In genomic region chr20:33694666-33695065, GRCh38 we compare ENCODE assay signal across 20 cellular contexts. TPM values are rescaled to one million over a fixed set of nuclear protein-coding genes. Genes with fewer than 3 reads are reported as not detected.
DNase-seq lines count a peak whose midpoint lies in the region; ATAC-seq and TF ChIP-seq lines count a peak whose summit lies in the region.
"Had no signal": no experiment of that assay in that cellular context is flagged by ENCODE, and none has a peak within 500 bp of the region (broad histone marks: within the 10 kb centered on the region; RNA-seq: fewer than 3 reads in every experiment).

No MANE protein-coding gene starts in this region.

- intact Hi-C loops in activated CD8-positive, alpha-beta T cell treated with anti-CD3 and anti-CD28 coated beads for 36 hours (cut with micrococcal nuclease): no loop called here
- intact Hi-C loops in tibial artery (cut with DNase I; ENCODE audit: low total_unique reads): no loop called here

- peak overlapping the region; percentile 94 for H3K27ac ChIP-seq in caudate nucleus (ENCODE audit: low read depth, low read length)
- peak overlapping the region; percentile 72 to 74 for H3K27ac ChIP-seq in tibial artery
- H3K27ac ChIP-seq: psoas muscle had no signal

- H3K4me1 Mint-ChIP-seq in activated CD8-positive, alpha-beta T cell treated with anti-CD3 and anti-CD28 coated beads, Interleukin-2, amount 10 ng/mL, durations not matched to agents 7 days and 5 days (ENCODE audit: low read depth): peaks cover 23% of the 10 kb centered on the region
- H3K4me1 Mint-ChIP-seq in activated CD8-positive, alpha-beta T cell treated with anti-CD3 and anti-CD28 coated beads for 36 hours (ENCODE audit: low read depth): peaks cover 9% of the 10 kb centered on the region
- H3K4me1 Mint-ChIP-seq: activated B cell treated with CpG ODN at 0.5 μM for 24 hours had no signal

- H3K4me3 Mint-ChIP-seq in activated CD8-positive, alpha-beta T cell treated with anti-CD3 and anti-CD28 coated beads, Interleukin-2, amount 10 ng/mL, durations not matched to agents 7 days and 5 days: no peak overlapping the region
- H3K4me3 Mint-ChIP-seq in activated CD8-positive, alpha-beta T cell treated with anti-CD3 and anti-CD28 coated beads for 36 hours: no peak overlapping the region
- H3K4me3 Mint-ChIP-seq: activated B cell treated with CpG ODN at 0.5 μM for 24 hours; activated CD8-positive, alpha-beta memory T cell treated with anti-CD3 and anti-CD28 coated beads, Interleukin-2, amount 10 ng/mL, durations not matched to agents 7 days and 5 days; CD4-positive, CD25-positive, alpha-beta regulatory T cell; naive B cell had no signal

- no peaks in the 10 kb centered on the region for H3K27me3 ChIP-seq in tibial artery

- H3K9me3 ChIP-seq in tibial artery: no peaks in the 10 kb centered on the region
- H3K9me3 ChIP-seq: psoas muscle had no signal

- H3K36me3 Mint-ChIP-seq in activated CD8-positive, alpha-beta T cell treated with anti-CD3 and anti-CD28 coated beads, Interleukin-2, amount 10 ng/mL, durations not matched to agents 7 days and 5 days (ENCODE audit: low read depth): no peaks in the 10 kb centered on the region
- no peaks in the 10 kb centered on the region for H3K36me3 Mint-ChIP-seq in activated CD8-positive, alpha-beta T cell treated with anti-CD3 and anti-CD28 coated beads for 36 hours (ENCODE audit: low read depth)
- H3K36me3 Mint-ChIP-seq: activated CD8-positive, alpha-beta memory T cell treated with anti-CD3 and anti-CD28 coated beads, Interleukin-2, amount 10 ng/mL, durations not matched to agents 7 days and 5 days; CD4-positive, CD25-positive, alpha-beta regulatory T cell; naive B cell had no signal

- no peaks in the 10 kb centered on the region for H3K27me3 Mint-ChIP-seq in activated CD8-positive, alpha-beta T cell treated with anti-CD3 and anti-CD28 coated beads, Interleukin-2, amount 10 ng/mL, durations not matched to agents 7 days and 5 days (ENCODE audit: low read depth)
- H3K27me3 Mint-ChIP-seq in activated CD8-positive, alpha-beta T cell treated with anti-CD3 and anti-CD28 coated beads for 36 hours: no peaks in the 10 kb centered on the region
- H3K27me3 Mint-ChIP-seq: activated B cell treated with CpG ODN at 0.5 μM for 24 hours; activated CD8-positive, alpha-beta memory T cell treated with anti-CD3 and anti-CD28 coated beads, Interleukin-2, amount 10 ng/mL, durations not matched to agents 7 days and 5 days; CD4-positive, CD25-positive, alpha-beta regulatory T cell; naive B cell had no signal

- TF ChIP-seq CTCF in activated CD8-positive, alpha-beta T cell treated with anti-CD3 and anti-CD28 coated beads for 36 hours (IDR thresholded peaks at IDR 0.05): no peak
- TF ChIP-seq CTCF in tibial artery (IDR thresholded peaks at IDR 0.05): no peak

- no peaks in the 10 kb centered on the region for H3K36me3 ChIP-seq in tibial artery

- no peak for ATAC-seq in activated CD8-positive, alpha-beta T cell treated with anti-CD3 and anti-CD28 coated beads, Interleukin-2, amount 10 ng/mL, durations not matched to agents 7 days and 5 days
- ATAC-seq in activated CD8-positive, alpha-beta T cell treated with anti-CD3 and anti-CD28 coated beads for 36 hours: no peak
- no peak for ATAC-seq in GM21786 (IDR thresholded peaks at IDR 0.05; ENCODE audit: unreplicated experiment)
- ATAC-seq: activated CD8-positive, alpha-beta memory T cell treated with anti-CD3 and anti-CD28 coated beads, Interleukin-2, amount 10 ng/mL, durations not matched to agents 7 days and 5 days had no signal

- no peaks in the 10 kb centered on the region for H3K9me3 Mint-ChIP-seq in activated CD8-positive, alpha-beta T cell treated with anti-CD3 and anti-CD28 coated beads, Interleukin-2, amount 10 ng/mL, durations not matched to agents 7 days and 5 days (ENCODE audit: insufficient read depth)
- H3K9me3 Mint-ChIP-seq in activated CD8-positive, alpha-beta T cell treated with anti-CD3 and anti-CD28 coated beads for 36 hours: no peaks in the 10 kb centered on the region
- H3K9me3 Mint-ChIP-seq: CD4-positive, CD25-positive, alpha-beta regulatory T cell had no signal

- H3K4me1 ChIP-seq in tibial artery: peaks cover 0 to 26% (median 17%) of the 10 kb centered on the region in 4 donors
- H3K4me1 ChIP-seq: psoas muscle had no signal

- DNase-seq in activated CD8-positive, alpha-beta T cell treated with anti-CD3 and anti-CD28 coated beads, Interleukin-2, amount 10 ng/mL, durations not matched to agents 7 days and 5 days: no peak
- DNase-seq in activated CD8-positive, alpha-beta T cell treated with anti-CD3 and anti-CD28 coated beads for 36 hours: no peak
- DNase-seq in caudate nucleus (lab: John Stamatoyannopoulos, UW): peak in 5 of 61 donors; percentile 18 to 65 (median 47)
- DNase-seq in myocyte (ENCODE audit: low read depth): peak; percentile 54
- no peak for DNase-seq in tibial artery
- DNase-seq in T1000 (lab: John Stamatoyannopoulos, UW): no peak
- DNase-seq in activated CD4-positive, CD25-positive, alpha-beta regulatory T cell (lab: John Stamatoyannopoulos, UW): no peak
- DNase-seq: activated B cell treated with CpG ODN at 0.5 μM for 24 hours; activated CD8-positive, alpha-beta memory T cell treated with anti-CD3 and anti-CD28 coated beads, Interleukin-2, amount 10 ng/mL, durations not matched to agents 7 days and 5 days; activated effector memory CD4-positive, alpha-beta T cell treated with anti-CD3 and anti-CD28 coated beads, Interleukin-2, amount 50 U/mL, for 16 hours; amniotic stem cell; CD4-positive, CD25-positive, alpha-beta regulatory T cell; DND-41; foreskin fibroblast; naive B cell; NCI-H226; T-helper 1 cell had no signal

- POLR2A ChIA-PET in activated CD8-positive, alpha-beta T cell treated with anti-CD3 and anti-CD28 coated beads, Interleukin-2, amount 10 ng/mL, durations not matched to agents 7 days and 5 days (lab: Charles Lee): no interaction called here
- POLR2A ChIA-PET in activated CD8-positive, alpha-beta T cell treated with anti-CD3 and anti-CD28 coated beads for 36 hours (lab: Charles Lee): interaction anchor here (0.9 to 1.0 kb wide), 2 partner anchors 19 to 406 kb away, joined by 3 read pairs; no protein-coding TSS in a partner anchor

- H3K4me3 ChIP-seq in tibial artery: no peak overlapping the region
- H3K4me3 ChIP-seq: psoas muscle had no signal

- H3K27ac Mint-ChIP-seq in activated CD8-positive, alpha-beta T cell treated with anti-CD3 and anti-CD28 coated beads, Interleukin-2, amount 10 ng/mL, durations not matched to agents 7 days and 5 days: peak overlapping the region; percentile 63
- H3K27ac Mint-ChIP-seq in activated CD8-positive, alpha-beta T cell treated with anti-CD3 and anti-CD28 coated beads for 36 hours: no peak overlapping the region
- H3K27ac Mint-ChIP-seq: activated B cell treated with CpG ODN at 0.5 μM for 24 hours; activated CD8-positive, alpha-beta memory T cell treated with anti-CD3 and anti-CD28 coated beads, Interleukin-2, amount 10 ng/mL, durations not matched to agents 7 days and 5 days had no signal

- CTCF ChIA-PET in activated CD8-positive, alpha-beta T cell treated with anti-CD3 and anti-CD28 coated beads, Interleukin-2, amount 10 ng/mL, durations not matched to agents 7 days and 5 days (lab: Charles Lee): interaction anchor here (1.4 kb wide), 1 partner anchor 25 kb away, joined by 3 read pairs; no protein-coding TSS in a partner anchor
- CTCF ChIA-PET in activated CD8-positive, alpha-beta T cell treated with anti-CD3 and anti-CD28 coated beads for 36 hours (lab: Charles Lee): no interaction called here

RNA-seq across cellular contexts. Expression of gene E2F1, which starts 8.5 kb away (rescaled TPM):
- 10 to 100 TPM; 74.5 to 80.8 TPM for total RNA-seq in activated CD8-positive, alpha-beta T cell treated with anti-CD3 and anti-CD28 coated beads, Interleukin-2, amount 10 ng/mL, durations not matched to agents 7 days and 5 days
- total RNA-seq in activated CD8-positive, alpha-beta T cell treated with anti-CD3 and anti-CD28 coated beads for 36 hours: 10 to 100 TPM; 71.2 to 72.0 TPM
- total RNA-seq in myocyte: 4.3 and 6.0 TPM in 2 replicates
- 3.8 TPM for polyA plus RNA-seq in myocyte (2012)

RNA-seq across cellular contexts. Expression of gene NECAB3, which starts 20.4 kb away (rescaled TPM):
- 10 to 100 TPM; 28.4 to 38.2 TPM for total RNA-seq in activated CD8-positive, alpha-beta T cell treated with anti-CD3 and anti-CD28 coated beads, Interleukin-2, amount 10 ng/mL, durations not matched to agents 7 days and 5 days
- total RNA-seq in activated CD8-positive, alpha-beta T cell treated with anti-CD3 and anti-CD28 coated beads for 36 hours: 10 to 100 TPM; 13.7 to 16.0 TPM
- total RNA-seq in myocyte: 186 and 221 TPM in 2 replicates
- 62.3 TPM for polyA plus RNA-seq in myocyte (2012)

RNA-seq across cellular contexts. Expression of gene PXMP4, which starts 25.4 kb away (rescaled TPM):
- 10 to 100 TPM; 17.1 to 17.7 TPM for total RNA-seq in activated CD8-positive, alpha-beta T cell treated with anti-CD3 and anti-CD28 coated beads, Interleukin-2, amount 10 ng/mL, durations not matched to agents 7 days and 5 days
- total RNA-seq in activated CD8-positive, alpha-beta T cell treated with anti-CD3 and anti-CD28 coated beads for 36 hours: 1 to 10 TPM; 6.9 to 7.3 TPM
- 4.8 and 6.4 TPM in 2 replicates for total RNA-seq in myocyte
- polyA plus RNA-seq in myocyte (2012): 8.6 TPM

RNA-seq across cellular contexts. Expression of gene ACTL10, which starts 27.9 kb away (rescaled TPM):
- 1 to 10 TPM; 2.9 to 3.2 TPM for total RNA-seq in activated CD8-positive, alpha-beta T cell treated with anti-CD3 and anti-CD28 coated beads, Interleukin-2, amount 10 ng/mL, durations not matched to agents 7 days and 5 days
- total RNA-seq in activated CD8-positive, alpha-beta T cell treated with anti-CD3 and anti-CD28 coated beads for 36 hours: 1 to 10 TPM; 2.4 TPM
- total RNA-seq in myocyte: 0.10 TPM in 1 of 2 replicates, not detected in the other
- polyA plus RNA-seq in myocyte (2012): 0.52 TPM

RNA-seq across cellular contexts. Expression of gene C20orf144, which starts 32.5 kb away (rescaled TPM):
- total RNA-seq in activated CD8-positive, alpha-beta T cell treated with anti-CD3 and anti-CD28 coated beads, Interleukin-2, amount 10 ng/mL, durations not matched to agents 7 days and 5 days: under 1 TPM; 0.16 to 0.21 TPM
- total RNA-seq in activated CD8-positive, alpha-beta T cell treated with anti-CD3 and anti-CD28 coated beads for 36 hours: under 1 TPM; 0.29 to 0.36 TPM
- total RNA-seq in myocyte: 0.24 TPM in 1 of 2 replicates, not detected in the other
- 0.58 TPM for polyA plus RNA-seq in myocyte (2012)
- total RNA-seq: CD4-positive, CD25-positive, alpha-beta regulatory T cell; cerebellum; psoas muscle had no signal

Comparison
In these comparisons a context has a peak if more than half of its experiments do, and no peak if none do; other contexts are left out.
1. RNA of gene E2F1, which starts 8.5 kb away (total RNA-seq): 74.5 to 80.8 TPM in activated CD8-positive, alpha-beta T cell treated with anti-CD3 and anti-CD28 coated beads, Interleukin-2, amount 10 ng/mL, durations not matched to agents 7 days and 5 days and 71.2 to 72.0 TPM in activated CD8-positive, alpha-beta T cell treated with anti-CD3 and anti-CD28 coated beads for 36 hours; 4.3 to 6.0 TPM in myocyte; every median in the first group is over 10 times any median in the second.